ENCODE assay signal across 17 cellular contexts in the genomic region with DNA sequence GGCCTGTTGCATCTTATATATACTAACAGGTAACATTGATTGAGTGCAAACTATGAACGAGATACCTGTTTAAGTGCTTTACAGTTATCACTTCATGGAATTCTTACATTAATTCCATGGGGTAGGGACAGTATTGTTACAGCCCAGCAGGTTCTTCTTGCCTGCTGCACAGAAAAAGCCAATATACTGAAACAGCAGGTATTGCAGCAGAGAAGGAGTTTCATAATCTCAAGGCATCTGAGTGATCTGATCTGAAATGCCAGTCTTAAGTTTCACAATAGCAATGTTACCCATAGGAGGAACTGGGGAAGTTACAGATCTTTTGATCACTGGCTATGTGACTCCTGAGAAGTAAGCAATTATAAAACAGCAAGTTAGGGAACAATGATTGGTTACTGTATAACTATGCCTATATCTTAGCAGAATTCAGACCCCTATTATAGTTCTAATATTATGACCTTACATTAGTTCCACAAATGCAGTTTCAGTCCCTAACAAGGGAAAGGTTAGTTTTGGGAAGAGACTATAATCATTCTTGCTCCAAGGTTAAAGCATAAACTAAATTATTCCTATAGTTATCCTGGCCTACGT.
DNase-seq lines count a peak whose midpoint lies in the region; ATAC-seq, FAIRE-seq and TF ChIP-seq lines count a peak whose summit lies in the region.
"Had no signal": no experiment of that assay in that cellular context is flagged by ENCODE, and none has a peak within 500 bp of the region (broad histone marks: within the 10 kb centered on the region; RNA-seq: fewer than 3 reads in every experiment).

No MANE protein-coding gene starts in this region.

- CTCF ChIA-PET in A549 (lab: Yijun Ruan, JAX) (no interaction called here), HEK293 (lab: Yijun Ruan, JAX) (no interaction called here)

- ATAC-seq in A549 = no peak
- no peak for ATAC-seq in stimulated activated effector memory CD8-positive, alpha-beta T cell treated with anti-CD3 and anti-CD28 coated beads, Interleukin-12 subunit alpha, Interleukin-12 subunit beta, amount 100 ng/mL, for 72 hours

- DNase-seq in A549 (ENCODE audit: low read depth in 1 of 2, low spot score in 1 of 2) (no peak), MV-4-11 (lab: John Stamatoyannopoulos, UW) (peak; percentile 55), adipocyte (ENCODE audit: low read depth) (no peak), GM03348 (ENCODE audit: low spot score) (no peak), SIG-M5 treated with dmso at 0.1 percent for 504 hours (lab: John Stamatoyannopoulos, UW; ENCODE audit: unreplicated experiment) (no peak)
- no peak for DNase-seq in stimulated activated effector memory CD8-positive, alpha-beta T cell treated with anti-CD3 and anti-CD28 coated beads, Interleukin-12 subunit alpha, Interleukin-12 subunit beta, amount 100 ng/mL, for 72 hours (ENCODE audit: low spot score in 2 of 2)
- DNase-seq: BE2C; CD4-positive, alpha-beta memory T cell; DND-41; GF-D8; H7; KG1 had no signal

- TF ChIP-seq POLR2A in A549 (IDR thresholded peaks at IDR 0.05; ENCODE audit: low read length) = no peak

- no peak for TF ChIP-seq EP300 in A549 (IDR thresholded peaks at IDR 0.05)

- H3K9me3 Mint-ChIP-seq in stimulated activated effector memory CD8-positive, alpha-beta T cell treated with anti-CD3 and anti-CD28 coated beads, Interleukin-12 subunit alpha, Interleukin-12 subunit beta, amount 100 ng/mL, for 72 hours = peaks cover 23% of the 10 kb centered on the region

- no peak overlapping the region for H3K4me3 Mint-ChIP-seq in stimulated activated effector memory CD8-positive, alpha-beta T cell treated with anti-CD3 and anti-CD28 coated beads, Interleukin-12 subunit alpha, Interleukin-12 subunit beta, amount 100 ng/mL, for 72 hours
- H3K4me3 Mint-ChIP-seq: CD4-positive, alpha-beta memory T cell had no signal

- TF ChIP-seq RAD21 in A549 (conservative IDR thresholded peaks at IDR 0.05 in 1 of 2, IDR thresholded peaks at IDR 0.05 in 1 of 2) = no peak

- H3K27ac Mint-ChIP-seq in stimulated activated effector memory CD8-positive, alpha-beta T cell treated with anti-CD3 and anti-CD28 coated beads, Interleukin-12 subunit alpha, Interleukin-12 subunit beta, amount 100 ng/mL, for 72 hours = no peak overlapping the region
- H3K27ac Mint-ChIP-seq: CD4-positive, alpha-beta memory T cell had no signal

- H3K36me3 Mint-ChIP-seq in stimulated activated effector memory CD8-positive, alpha-beta T cell treated with anti-CD3 and anti-CD28 coated beads, Interleukin-12 subunit alpha, Interleukin-12 subunit beta, amount 100 ng/mL, for 72 hours = no peaks in the 10 kb centered on the region
- H3K36me3 Mint-ChIP-seq: CD4-positive, alpha-beta memory T cell had no signal

- H3K4me1 ChIP-seq in A549 = no peaks in the 10 kb centered on the region
- H3K4me1 ChIP-seq in HEK293 (ENCODE audit: control insufficient read depth, insufficient read depth, low read length) = no peaks in the 10 kb centered on the region
- H3K4me1 ChIP-seq in adipocyte (ENCODE audit: control insufficient read depth, insufficient read depth, low read length) = no peaks in the 10 kb centered on the region
- H3K4me1 ChIP-seq: BE2C had no signal

- no peak overlapping the region for H3K4me3 ChIP-seq in A549
- H3K4me3 ChIP-seq in HEK293 (ENCODE audit: low read depth, low read length) = no peak overlapping the region
- peak overlapping the region; percentile 12 for H3K4me3 ChIP-seq in adipocyte (ENCODE audit: low read length)

- no peak overlapping the region for H3K9ac ChIP-seq in adipocyte (ENCODE audit: low read length)

- H3K36me3 ChIP-seq in HEK293 (ENCODE audit: control insufficient read depth in 2 of 2, insufficient read depth in 1 of 2, low read length in 2 of 2) (no peaks in the 10 kb centered on the region), adipocyte (ENCODE audit: control insufficient read depth, insufficient read depth, low read length, severe bottlenecking) (no peaks in the 10 kb centered on the region)
- H3K36me3 ChIP-seq: BE2C had no signal

- peaks cover 39% of the 10 kb centered on the region for H3K9me3 ChIP-seq in A549
- H3K9me3 ChIP-seq in HEK293 (ENCODE audit: control insufficient read depth, insufficient read depth, low read depth, low read length) = no peaks in the 10 kb centered on the region
- peaks cover 34% of the 10 kb centered on the region for H3K9me3 ChIP-seq in adipocyte (ENCODE audit: control insufficient read depth, low read length)

- POLR2A ChIA-PET in A549 (lab: Yijun Ruan, JAX) (no interaction called here), HEK293 (lab: Yijun Ruan, JAX) (no interaction called here)

- no peak overlapping the region for H3K4me2 ChIP-seq in A549

- 14% methylated on average over 2 of the region's 2 CpGs for WGBS in A549 (ENCODE audit: missing lambda C conversion rate)

- no peak for FAIRE-seq in A549 (lab: Jason Lieb, UNC)
- FAIRE-seq: A204.1, GM18507, HTR-8/SVneo had no signal

- no peak overlapping the region for H3K27ac ChIP-seq in A549
- H3K27ac ChIP-seq in HEK293 (ENCODE audit: extremely low read depth, low read depth, low read length) = no peak overlapping the region
- H3K27ac ChIP-seq: C4-2B had no signal

- H3K4me1 Mint-ChIP-seq in stimulated activated effector memory CD8-positive, alpha-beta T cell treated with anti-CD3 and anti-CD28 coated beads, Interleukin-12 subunit alpha, Interleukin-12 subunit beta, amount 100 ng/mL, for 72 hours = no peaks in the 10 kb centered on the region
- H3K4me1 Mint-ChIP-seq: CD4-positive, alpha-beta memory T cell had no signal

- TF ChIP-seq CTCF in A549 (IDR thresholded peaks at IDR 0.05) (no peak), HEK293 (tag by site-specific recombination; IDR thresholded peaks at IDR 0.05) (no peak)

- no peaks in the 10 kb centered on the region for H3K27me3 ChIP-seq in adipocyte (replicated peaks; ENCODE audit: control insufficient read depth, insufficient read depth, low read length)
- H3K27me3 ChIP-seq: BE2C had no signal

TF ChIP-seq in A549, 52 proteins besides CTCF, POLR2A, EP300 and RAD21:
- TF ChIP-seq CEBPB (IDR thresholded peaks at IDR 0.05) (peak in 1 of 2 experiments; percentile 66; a peak in 2 of 4 replicates), KDM5A (IDR thresholded peaks at IDR 0.05) (peak; percentile 86), HMGXB4 (CRISPR knock-in tag; IDR thresholded peaks at IDR 0.05; ENCODE audit: borderline replicate concordance) (no peak)

TF ChIP-seq in HEK293, 187 proteins besides CTCF, POLR2A, EP300 and RAD21:
- TF ChIP-seq ZNF600 (tag by site-specific recombination; IDR thresholded peaks at IDR 0.05) (no peak), TRIM28 (IDR thresholded peaks at IDR 0.05; ENCODE audit: borderline replicate concordance, low read length) (peak; percentile 100), ZNF626 (tag by site-specific recombination; IDR thresholded peaks at IDR 0.05) (peak; percentile 69; the same call in 1 of the 2 replicates), ZFHX2 (tag by site-specific recombination; conservative IDR thresholded peaks at IDR 0.05) (no peak), ZNF585B (tag by site-specific recombination; IDR thresholded peaks at IDR 0.05) (no peak), SETDB1 (IDR thresholded peaks at IDR 0.05; ENCODE audit: insufficient read length, low read length) (peak; percentile 99)
TF ChIP-seq in HEK293: peak in this region for 3.
